Comparison of ENCODE assay signal across 8 cellular contexts in the genomic region with DNA sequence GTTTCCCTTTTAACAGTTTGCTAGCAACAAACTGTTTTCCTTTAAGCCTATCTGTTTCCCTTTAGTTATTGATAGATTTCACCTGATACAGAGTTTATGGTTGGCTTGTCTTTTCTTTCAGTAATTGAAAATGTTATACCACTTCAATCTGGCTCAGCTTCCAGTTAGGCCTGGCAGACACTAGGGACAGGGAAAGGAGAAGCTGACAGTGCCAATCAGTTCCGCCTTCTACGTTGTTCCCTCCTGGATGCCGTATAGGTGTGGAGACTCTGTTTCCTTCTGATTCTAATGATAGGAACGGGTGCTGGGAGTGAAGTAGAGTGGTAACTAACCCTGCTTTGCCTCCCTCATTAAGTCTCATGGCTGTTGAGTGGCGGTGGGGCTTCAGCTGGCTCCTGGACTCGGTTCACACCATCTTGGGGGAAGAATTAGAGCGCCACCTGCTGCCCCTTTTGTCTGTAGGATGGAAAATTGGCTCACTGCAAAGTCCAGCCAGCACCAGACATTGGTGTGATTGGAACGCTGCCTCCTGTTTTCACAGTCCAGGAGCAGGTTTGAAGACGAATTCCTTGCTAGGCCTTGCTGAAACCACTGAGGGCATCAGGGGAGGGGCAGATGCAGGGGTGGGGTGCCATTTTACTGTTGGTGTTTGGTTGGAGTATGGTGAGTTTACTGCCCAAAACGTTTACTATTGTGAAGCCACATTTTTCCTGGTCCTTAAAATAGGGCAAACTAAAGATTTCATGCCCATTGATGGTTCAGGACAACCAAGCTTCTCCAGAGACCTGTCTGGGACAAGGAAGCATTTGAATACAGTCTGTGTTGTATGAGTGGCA.
DNase-seq lines count a peak whose midpoint lies in the region; ATAC-seq and TF ChIP-seq lines count a peak whose summit lies in the region.

No MANE protein-coding gene starts in this region.

- intact Hi-C loops in mucosa of descending colon (cut with DNase I, micrococcal nuclease): no loop called here

- peak; percentile 7 for DNase-seq in COLO668 (lab: John Stamatoyannopoulos, UW; ENCODE audit: unreplicated experiment)
- DNase-seq in HT1080 (ENCODE audit: low read depth): peak; percentile 56
- peak; percentile 61 for DNase-seq in NCI-H82 treated with DMSO at 0.1 percent for 48 hours (lab: John Stamatoyannopoulos, UW; ENCODE audit: unreplicated experiment)
- DNase-seq in cerebellum (ENCODE audit: low spot score): peak; percentile 9
- DNase-seq in mucosa of descending colon: peak in 2 of 3 donors; percentile 37 to 74

- no peaks in the 10 kb centered on the region for H3K4me1 ChIP-seq in mucosa of descending colon (ENCODE audit: low read depth)

- no peaks in the 10 kb centered on the region for H3K36me3 ChIP-seq in mucosa of descending colon (ENCODE audit: low read depth)

- ATAC-seq in GM19035 (IDR thresholded peaks at IDR 0.05; ENCODE audit: unreplicated experiment) (peak; percentile 89), mucosa of descending colon (peak; percentile 46), GM21723 (IDR thresholded peaks at IDR 0.05; ENCODE audit: unreplicated experiment) (no peak), GM19328 (IDR thresholded peaks at IDR 0.05; ENCODE audit: unreplicated experiment) (no peak)

- no peaks in the 10 kb centered on the region for H3K9me3 ChIP-seq in mucosa of descending colon

- no peak overlapping the region for H3K4me3 ChIP-seq in mucosa of descending colon

- TF ChIP-seq CTCF in mucosa of descending colon (IDR thresholded peaks at IDR 0.05): no peak

Comparison
In these comparisons a context has a peak if more than half of its experiments do, and no peak if none do; other contexts are left out.
1. DNase-seq: peak in every context shown above with its lines; median percentile 61 in NCI-H82 treated with DMSO at 0.1 percent for 48 hours; 56 in HT1080; 56 in mucosa of descending colon; 9 in cerebellum; 7 in COLO668.
2. ATAC-seq: peak in GM19035 (single experiment) and mucosa of descending colon (single experiment); none in GM21723 (single experiment) and GM19328 (single experiment).